ENCODE assay signal across 18 cellular contexts in the genomic region with DNA sequence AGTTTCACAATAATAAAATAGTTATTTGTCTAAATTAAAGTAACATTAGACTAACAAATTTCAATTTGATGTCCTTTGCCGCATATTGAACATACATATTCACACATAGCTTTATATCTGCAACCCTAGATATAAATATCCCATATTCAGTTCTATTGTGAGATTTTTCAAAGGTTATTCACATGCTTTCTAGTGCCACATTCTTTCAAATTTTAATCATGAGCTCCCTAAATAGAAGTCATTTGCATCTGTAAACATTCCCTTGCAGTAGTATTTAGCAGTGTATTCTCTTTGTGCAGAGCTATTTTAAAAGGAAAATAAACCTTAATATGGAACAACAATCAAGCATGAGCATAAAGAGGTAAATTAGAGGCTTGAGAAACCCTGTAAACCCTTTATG.
"Had no signal": no experiment of that assay in that cellular context is flagged by ENCODE, and none has a peak within 500 bp of the region (broad histone marks: within the 10 kb centered on the region; RNA-seq: fewer than 3 reads in every experiment).

No MANE protein-coding gene starts in this region.

- H3K36me3 ChIP-seq: sigmoid colon had no signal

- H3K27ac ChIP-seq: sigmoid colon had no signal

- H3K27ac Mint-ChIP-seq: activated CD4-positive, alpha-beta T cell treated with anti-CD3 and anti-CD28 coated beads, Interleukin-2, amount 10 ng/mL, durations not matched to agents 24 days and 14 days; dendritic cell treated with granulocyte-macrophage colony-stimulating factor and Interleukin-4, amounts not matched to agents 40 ng/mL and 50 ng/mL, for 4 days; immature natural killer cell; natural killer cell had no signal

- DNase-seq: activated CD4-positive, alpha-beta T cell treated with anti-CD3 and anti-CD28 coated beads, Interleukin-2, amount 10 ng/mL, durations not matched to agents 24 days and 14 days; activated CD8-positive, alpha-beta memory T cell treated with anti-CD3 and anti-CD28 coated beads for 24 hours; activated CD8-positive, alpha-beta memory T cell treated with anti-CD3 and anti-CD28 coated beads, Interleukin-2, amount 50 U/mL, for 48 hours; activated effector memory CD4-positive, alpha-beta T cell treated with Interleukin-2 at 50 U/mL for 16 hours; activated naive CD4-positive, alpha-beta T cell treated with anti-CD3 and anti-CD28 coated beads, Interleukin-2, amount 50 U/mL, for 16 hours; activated T-cell treated with anti-CD3 and anti-CD28 coated beads, Interleukin-2, amount 50 U/mL, for 48 hours; foreskin melanocyte; immature natural killer cell; kidney glomerular epithelial cell; mesendoderm; natural killer cell; sigmoid colon; stimulated activated CD8-positive, alpha-beta memory T cell treated with anti-CD3 and anti-CD28 coated beads, Interleukin-4, amount 100 ng/mL, for 48 hours; stimulated activated naive CD4-positive, alpha-beta T cell; T-helper 1 cell; T1000 had no signal

- H3K27me3 ChIP-seq: sigmoid colon had no signal

- H3K4me3 ChIP-seq: sigmoid colon had no signal

- ATAC-seq: natural killer cell had no signal

- H3K4me1 Mint-ChIP-seq: activated CD4-positive, alpha-beta T cell treated with anti-CD3 and anti-CD28 coated beads, Interleukin-2, amount 10 ng/mL, durations not matched to agents 24 days and 14 days had no signal

- H3K9me3 Mint-ChIP-seq: activated CD4-positive, alpha-beta T cell treated with anti-CD3 and anti-CD28 coated beads, Interleukin-2, amount 10 ng/mL, durations not matched to agents 24 days and 14 days; dendritic cell treated with granulocyte-macrophage colony-stimulating factor and Interleukin-4, amounts not matched to agents 40 ng/mL and 50 ng/mL, for 4 days; immature natural killer cell; natural killer cell had no signal

- H3K9me3 ChIP-seq: sigmoid colon had no signal

- H3K36me3 Mint-ChIP-seq: immature natural killer cell, natural killer cell had no signal

- FAIRE-seq: astrocyte had no signal

- H3K4me3 Mint-ChIP-seq: activated CD4-positive, alpha-beta T cell treated with anti-CD3 and anti-CD28 coated beads, Interleukin-2, amount 10 ng/mL, durations not matched to agents 24 days and 14 days; dendritic cell treated with granulocyte-macrophage colony-stimulating factor and Interleukin-4, amounts not matched to agents 40 ng/mL and 50 ng/mL, for 4 days; immature natural killer cell; natural killer cell had no signal
